15 cellular contexts compared by ENCODE assay signal in genomic region chr11:12868315-12869073, GRCh38.
DNase-seq lines count a peak whose midpoint lies in the region; ATAC-seq and TF ChIP-seq lines count a peak whose summit lies in the region.
"Had no signal": no experiment of that assay in that cellular context is flagged by ENCODE, and none has a peak within 500 bp of the region (broad histone marks: within the 10 kb centered on the region; RNA-seq: fewer than 3 reads in every experiment).

No MANE protein-coding gene starts in this region.

- intact Hi-C loops in CD14-positive monocyte (cut with micrococcal nuclease): no loop called here

- ATAC-seq in HG02973 (IDR thresholded peaks at IDR 0.05; ENCODE audit: unreplicated experiment): no peak
- ATAC-seq in HG03460 (IDR thresholded peaks at IDR 0.05; ENCODE audit: unreplicated experiment): no peak

- H2BK15ac ChIP-seq in mesendoderm (replicated peaks; ENCODE audit: low read depth): no peak overlapping the region

- H3K4me3 Mint-ChIP-seq in CD14-positive monocyte: no peak overlapping the region
- H3K4me3 Mint-ChIP-seq: activated naive CD4-positive, alpha-beta T cell treated with anti-CD3 and anti-CD28 coated beads, Interleukin-2, amount 50 U/mL, for 24 hours; CD8-positive, alpha-beta memory T cell had no signal

- no peak overlapping the region for H3K56ac ChIP-seq in mesendoderm (ENCODE audit: low read length)

- no peaks in the 10 kb centered on the region for H3K36me3 ChIP-seq in Loucy (ENCODE audit: insufficient read depth, low read length)
- no peaks in the 10 kb centered on the region for H3K36me3 ChIP-seq in mesendoderm (ENCODE audit: control insufficient read depth, insufficient read depth, low read length)
- H3K36me3 ChIP-seq: upper lobe of left lung had no signal

- H3K4me1 Mint-ChIP-seq in CD14-positive monocyte: peaks cover 2% of the 10 kb centered on the region

- no peak overlapping the region for H3K4me2 ChIP-seq in Loucy (ENCODE audit: low read depth, low read length, poor library complexity, severe bottlenecking)
- no peak overlapping the region for H3K4me2 ChIP-seq in mesendoderm (ENCODE audit: low read length)

- H3K27me3 Mint-ChIP-seq in CD14-positive monocyte (ENCODE audit: low read depth in 3 of 3): peaks cover 15 to 26% (median 18%) of the 10 kb centered on the region in 3 donors

- no peak overlapping the region for H3K27ac Mint-ChIP-seq in CD14-positive monocyte
- H3K27ac Mint-ChIP-seq: activated naive CD4-positive, alpha-beta T cell treated with anti-CD3 and anti-CD28 coated beads, Interleukin-2, amount 50 U/mL, for 24 hours; CD8-positive, alpha-beta memory T cell had no signal

- H2AFZ ChIP-seq in Loucy (ENCODE audit: low read length): no peak overlapping the region

- H3K79me2 ChIP-seq in Loucy (ENCODE audit: insufficient read depth, low read length) (no peaks in the 10 kb centered on the region), mesendoderm (ENCODE audit: control insufficient read depth, insufficient read depth, low read length) (peaks cover 4% of the 10 kb centered on the region)

- no peak overlapping the region for H4K5ac ChIP-seq in mesendoderm (ENCODE audit: low read length)

- no peaks in the 10 kb centered on the region for H3F3A ChIP-seq in Loucy (ENCODE audit: low read depth)

- H3K79me1 ChIP-seq in mesendoderm (ENCODE audit: low read length): peaks cover 16% of the 10 kb centered on the region

- H3K4me3 ChIP-seq in Loucy (ENCODE audit: low read length, poor library complexity, severe bottlenecking) (no peak overlapping the region), cardiac fibroblast (replicated peaks in 1 of 2; ENCODE audit: low read depth in 2 of 2, low read length in 2 of 2) (no peak overlapping the region), mesendoderm (ENCODE audit: low read length) (no peak overlapping the region)
- H3K4me3 ChIP-seq: SJCRH30, upper lobe of left lung had no signal

- H3K27ac ChIP-seq in mesendoderm (ENCODE audit: low read depth, low read length): no peak overlapping the region
- H3K27ac ChIP-seq: SJCRH30, upper lobe of left lung had no signal

- DNase-seq in AG08395 (ENCODE audit: low spot score) (peak; percentile 46), cardiac fibroblast (ENCODE audit: low read depth in 2 of 2) (peak; percentile 33 to 41), mesendoderm (peak; percentile 48), CD14-positive monocyte (ENCODE audit: low spot score) (no peak), Kasumi-1 (lab: John Stamatoyannopoulos, UW) (no peak)
- DNase-seq: activated CD4-positive, CD25-positive, alpha-beta regulatory T cell treated with anti-CD3 and anti-CD28 coated beads, Interleukin-2, amount 50 U/mL, for 72 hours; CD8-positive, alpha-beta memory T cell; NCI-H345; posterior cingulate gyrus; SJCRH30; upper lobe of left lung had no signal

- no peaks in the 10 kb centered on the region for H3K9me2 ChIP-seq in Loucy (replicated peaks; ENCODE audit: low read depth, low read length)

- no peak overlapping the region for H3K4ac ChIP-seq in mesendoderm (ENCODE audit: low read depth, low read length)

- no peak overlapping the region for H3K18ac ChIP-seq in mesendoderm (ENCODE audit: low read length)

- H2AK5ac ChIP-seq in mesendoderm (ENCODE audit: low read length): no peak overlapping the region

- no peaks in the 10 kb centered on the region for H3K36me3 Mint-ChIP-seq in CD14-positive monocyte
- H3K36me3 Mint-ChIP-seq: activated naive CD4-positive, alpha-beta T cell treated with anti-CD3 and anti-CD28 coated beads, Interleukin-2, amount 50 U/mL, for 24 hours; CD8-positive, alpha-beta memory T cell had no signal

- TF ChIP-seq CTCF in Loucy (conservative IDR thresholded peaks at IDR 0.05; ENCODE audit: low read length): peak; percentile 32; the same call in 1 of the 2 replicates
- peak; percentile 40 for TF ChIP-seq CTCF in cardiac fibroblast (IDR thresholded peaks at IDR 0.05; ENCODE audit: low read depth, low read length)
- TF ChIP-seq CTCF in CD14-positive monocyte (IDR thresholded peaks at IDR 0.05): no peak

- H2BK120ac ChIP-seq in mesendoderm (ENCODE audit: low read depth, low read length): no peak overlapping the region

- H3K27me3 ChIP-seq in Loucy (ENCODE audit: insufficient read depth, low read length, poor library complexity, severe bottlenecking) (no peaks in the 10 kb centered on the region), mesendoderm (ENCODE audit: insufficient read depth, low read length, poor library complexity) (no peaks in the 10 kb centered on the region)
- H3K27me3 ChIP-seq: SJCRH30, upper lobe of left lung had no signal

- no peak overlapping the region for H3K23ac ChIP-seq in mesendoderm (ENCODE audit: low read length)

- H3K4me1 ChIP-seq in Loucy (ENCODE audit: insufficient read depth, low read length, poor library complexity, severe bottlenecking) (no peaks in the 10 kb centered on the region), mesendoderm (ENCODE audit: control insufficient read depth, low read depth, low read length) (peaks cover 14% of the 10 kb centered on the region)
- H3K4me1 ChIP-seq: SJCRH30 had no signal

- H3K9ac ChIP-seq in Loucy (ENCODE audit: low read depth, low read length, poor library complexity, severe bottlenecking) (no peak overlapping the region), mesendoderm (ENCODE audit: low read length) (no peak overlapping the region)

- no CpG with 5 or more reads among the region's 3 CpGs for WGBS in mesendoderm (ENCODE audit: extremely low coverage, insufficient coverage, low lambda C conversion rate)

- peaks cover 0 to 3% (median 0%) of the 10 kb centered on the region in 7 donors for H3K9me3 Mint-ChIP-seq in CD14-positive monocyte
- H3K9me3 Mint-ChIP-seq: activated naive CD4-positive, alpha-beta T cell treated with anti-CD3 and anti-CD28 coated beads, Interleukin-2, amount 50 U/mL, for 24 hours; CD8-positive, alpha-beta memory T cell had no signal

- no peaks in the 10 kb centered on the region for H4K20me1 ChIP-seq in Loucy (ENCODE audit: insufficient read depth, low read length, poor library complexity, severe bottlenecking)

- no peak overlapping the region for H4K8ac ChIP-seq in mesendoderm (ENCODE audit: low read depth, low read length)

- H2BK5ac ChIP-seq in mesendoderm (ENCODE audit: low read length): no peak overlapping the region

- no peaks in the 10 kb centered on the region for H3K9me3 ChIP-seq in Loucy (ENCODE audit: insufficient read depth, low read depth, low read length)
- H3K9me3 ChIP-seq: SJCRH30, upper lobe of left lung had no signal

Comparison
In these comparisons a context has a peak if more than half of its experiments do, and no peak if none do; other contexts are left out.
1. DNase-seq: peak in AG08395 (single experiment), cardiac fibroblast (2 of 2) and mesendoderm (single experiment); none in CD14-positive monocyte (single experiment) and Kasumi-1 (0 of 2).